Comparison of ENCODE assay signal across 1 cellular context in genomic region chr11:74685338-74685737, GRCh38.
TF ChIP-seq lines count a peak whose summit lies in the region.

No MANE protein-coding gene starts in this region.

TF ChIP-seq in K562, 482 proteins besides CTCF, POLR2A, EP300 and RAD21 (continued from another document):
- TF ChIP-seq ZNF639 (CRISPR knock-in tag; conservative IDR thresholded peaks at IDR 0.05 in 1 of 2, IDR thresholded peaks at IDR 0.05 in 1 of 2) = no peak
- TF ChIP-seq RFX5 (IDR thresholded peaks at IDR 0.05; ENCODE audit: low read depth, low read length) = no peak
- TF ChIP-seq ZNF277 (CRISPR knock-in tag; IDR thresholded peaks at IDR 0.05; ENCODE audit: borderline replicate concordance) = no peak
- TF ChIP-seq PHB2 (IDR thresholded peaks at IDR 0.05; ENCODE audit: low read depth) = no peak
- no peak for TF ChIP-seq MXI1 (IDR thresholded peaks at IDR 0.05; ENCODE audit: low read depth, low read length)
- TF ChIP-seq KDM1A (IDR thresholded peaks at IDR 0.05) = peak in 1 of 2 experiments; percentile 36; a peak in 1 of 4 replicates
- no peak for TF ChIP-seq SOX6 (IDR thresholded peaks at IDR 0.05)
- TF ChIP-seq SMARCA5 (IDR thresholded peaks at IDR 0.05) = peak; percentile 62; the same call in 1 of the 2 replicates
- TF ChIP-seq ZNF444 (CRISPR knock-in tag; IDR thresholded peaks at IDR 0.05) = no peak
- no peak for TF ChIP-seq ZNF57 (CRISPR knock-in tag; IDR thresholded peaks at IDR 0.05)
- no peak for TF ChIP-seq CHD2 (IDR thresholded peaks at IDR 0.05; ENCODE audit: low read depth, low read length)
- TF ChIP-seq ADNP (tag; IDR thresholded peaks at IDR 0.05) = peak; percentile 68; the same call in 1 of the 2 replicates
- peak; percentile 91 for TF ChIP-seq RBM25 (IDR thresholded peaks at IDR 0.05; ENCODE audit: low read depth, low read length, severe bottlenecking)
- TF ChIP-seq BRF1 (IDR thresholded peaks at IDR 0.05; ENCODE audit: borderline replicate concordance, extremely low read depth, insufficient read length) = no peak
- TF ChIP-seq ZFP36 (IDR thresholded peaks at IDR 0.05; ENCODE audit: low read depth, low read length, partially characterized antibody) = peak; percentile 63
- no peak for TF ChIP-seq ATF2 (CRISPR knock-in tag; IDR thresholded peaks at IDR 0.05)
- peak; percentile 53; the same call in 1 of the 2 replicates for TF ChIP-seq HDAC2 (IDR thresholded peaks at IDR 0.05)
- TF ChIP-seq RERE (CRISPR knock-in tag; IDR thresholded peaks at IDR 0.05; ENCODE audit: borderline replicate concordance) = no peak
- no peak for TF ChIP-seq PRMT5 (CRISPR knock-in tag; IDR thresholded peaks at IDR 0.05)
- TF ChIP-seq RBM17 (IDR thresholded peaks at IDR 0.05; ENCODE audit: borderline replicate concordance, low read depth, low read length) = no peak
- no peak for TF ChIP-seq NBN (IDR thresholded peaks at IDR 0.05; ENCODE audit: low read depth)
- TF ChIP-seq, protein P1, sequence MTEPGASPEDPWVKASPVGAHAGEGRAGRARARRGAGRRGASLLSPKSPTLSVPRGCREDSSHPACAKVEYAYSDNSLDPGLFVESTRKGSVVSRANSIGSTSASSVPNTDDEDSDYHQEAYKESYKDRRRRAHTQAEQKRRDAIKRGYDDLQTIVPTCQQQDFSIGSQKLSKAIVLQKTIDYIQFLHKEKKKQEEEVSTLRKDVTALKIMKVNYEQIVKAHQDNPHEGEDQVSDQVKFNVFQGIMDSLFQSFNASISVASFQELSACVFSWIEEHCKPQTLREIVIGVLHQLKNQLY (CRISPR knock-in tag; conservative IDR thresholded peaks at IDR 0.05) = no peak
- TF ChIP-seq BCOR (IDR thresholded peaks at IDR 0.05) = peak; percentile 96
- TF ChIP-seq RCOR1 (IDR thresholded peaks at IDR 0.05; ENCODE audit: borderline replicate concordance in 1 of 2, low read depth in 2 of 2, low read length in 2 of 2) = 0 out of 4 replicates have a peak, but pooled peaks of 1 of the 2 experiments have one; percentile 4
- TF ChIP-seq CCAR2 (IDR thresholded peaks at IDR 0.05; ENCODE audit: low read depth, low read length) = no peak
- no peak for TF ChIP-seq MYC (IDR thresholded peaks at IDR 0.05; ENCODE audit: low read depth, low read length)
- no peak for TF ChIP-seq MYC (CRISPR knock-in tag; IDR thresholded peaks at IDR 0.05; ENCODE audit: borderline replicate concordance, low read depth)
- TF ChIP-seq ZNF695 (CRISPR knock-in tag; IDR thresholded peaks at IDR 0.05) = no peak
- TF ChIP-seq SIRT6 (IDR thresholded peaks at IDR 0.05; ENCODE audit: low read depth, low read length) = no peak
- TF ChIP-seq ILK (tag; IDR thresholded peaks at IDR 0.05; ENCODE audit: borderline replicate concordance, low read depth) = no peak
TF ChIP-seq in K562: peak in this region for 8.
